9 cellular contexts compared by ENCODE assay signal in the genomic region with DNA sequence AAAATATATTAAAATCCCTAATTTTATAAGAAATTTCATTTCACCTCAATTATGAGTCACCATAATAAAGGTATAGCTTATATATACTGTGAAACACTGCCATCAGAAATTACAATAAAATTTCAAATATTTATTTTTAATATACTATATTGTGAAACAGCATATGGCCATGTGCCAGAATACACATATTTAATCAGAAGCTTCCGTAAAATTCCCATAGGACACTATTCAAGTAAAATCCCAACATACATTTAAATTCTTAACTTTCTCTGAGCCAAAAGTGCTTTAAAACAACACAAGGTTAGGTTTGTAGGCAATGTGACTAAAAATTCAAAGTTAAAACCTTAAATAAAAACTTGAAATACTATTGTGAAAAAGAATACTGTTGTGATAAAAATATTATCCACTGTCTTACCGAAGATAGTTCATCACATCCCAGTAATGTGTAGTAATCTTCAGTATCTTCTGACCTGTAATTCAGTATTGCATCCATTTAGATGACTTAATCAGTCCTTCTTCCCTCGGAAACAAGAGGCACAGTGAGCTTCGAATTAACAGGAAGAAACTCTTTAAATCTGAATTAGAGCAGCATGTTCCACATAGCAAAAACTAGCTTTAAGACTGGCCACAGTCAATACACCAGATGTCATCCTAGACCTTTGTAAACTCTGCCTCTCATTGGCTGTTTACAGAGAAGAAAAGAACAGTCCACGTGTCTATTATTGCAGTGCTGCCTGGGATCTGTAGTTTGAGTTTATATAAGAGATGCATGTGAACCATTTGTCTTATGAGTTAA. TPM values are rescaled to one million over a fixed set of nuclear protein-coding genes. Genes with fewer than 3 reads are reported as not detected.
DNase-seq lines count a peak whose midpoint lies in the region; ATAC-seq and TF ChIP-seq lines count a peak whose summit lies in the region.
"Had no signal": no experiment of that assay in that cellular context is flagged by ENCODE, and none has a peak within 500 bp of the region (broad histone marks: within the 10 kb centered on the region; RNA-seq: fewer than 3 reads in every experiment).

A gene (minus strand): TSS at position 670 of the 796 bp plus-strand sequence. CDS start 177 bp downstream, at position 493.

- H3K4me3 Mint-ChIP-seq in nephron = peak within 1 kb of the TSS; percentile 84 to 97 (median 91)

- H3K27ac Mint-ChIP-seq in nephron = peak within 1 kb of the TSS; percentile 76 to 93 (median 86)

- peaks cover 8% of the 10 kb centered on the region for H3K9me3 Mint-ChIP-seq in nephron

- H3K27me3 ChIP-seq in esophagus muscularis mucosa = no peaks in the 10 kb centered on the region
- H3K27me3 ChIP-seq: SJSA1 had no signal

- peaks cover 0 to 5% (median 0%) of the 10 kb centered on the region in 4 donors for H3K9me3 ChIP-seq in esophagus muscularis mucosa

- TF ChIP-seq EP300 in esophagus muscularis mucosa (IDR thresholded peaks at IDR 0.05) = no peak

- ATAC-seq in GM21723 (IDR thresholded peaks at IDR 0.05; ENCODE audit: unreplicated experiment) = peak; percentile 84
- ATAC-seq in SK-N-SH treated with all-trans-retinoic acid at 6 μM for 48 hours = peak; percentile 100
- ATAC-seq in GM19023 (IDR thresholded peaks at IDR 0.05; ENCODE audit: unreplicated experiment) = no peak

- TF ChIP-seq POLR2A in esophagus muscularis mucosa (IDR thresholded peaks at IDR 0.05; ENCODE audit: low read depth) = no peak

- intact Hi-C loops in esophagus muscularis mucosa (cut with DNase I) = no loop called here

- peaks cover 19% of the 10 kb centered on the region for H3K4me1 Mint-ChIP-seq in nephron

- H3K36me3 ChIP-seq in esophagus muscularis mucosa = no peaks in the 10 kb centered on the region
- H3K36me3 ChIP-seq: SJSA1 had no signal

- 22% methylated on average over 5 of the region's 5 CpGs for WGBS in esophagus muscularis mucosa

- H3K27ac ChIP-seq in esophagus muscularis mucosa (replicated peaks in 1 of 4) = peak within 1 kb of the TSS in 3 of 4 donors; percentile 1 to 55 (median 36)
- H3K27ac ChIP-seq: SJSA1 had no signal

- no peaks in the 10 kb centered on the region for H3K27me3 Mint-ChIP-seq in nephron (ENCODE audit: low read depth)

- peak; percentile 90 for DNase-seq in DMS 273 treated with DMSO at 0.1 percent for 48 hours (lab: John Stamatoyannopoulos, UW)
- peak; percentile 19 for DNase-seq in NCI-H1092 (lab: John Stamatoyannopoulos, UW)
- DNase-seq in esophagus muscularis mucosa (ENCODE audit: extremely low spot score) = peak; percentile 34
- DNase-seq in occipital lobe (lab: John Stamatoyannopoulos, UW) = no peak

- peak within 1 kb of the TSS; percentile 38 to 48 (median 43) for H3K4me3 ChIP-seq in esophagus muscularis mucosa
- H3K4me3 ChIP-seq: SJSA1 had no signal

- H3K4me1 ChIP-seq in esophagus muscularis mucosa = peaks cover 0 to 20% (median 8%) of the 10 kb centered on the region in 4 donors
- H3K4me1 ChIP-seq: SJSA1 had no signal

- H3K36me3 Mint-ChIP-seq in nephron (ENCODE audit: low read depth) = no peaks in the 10 kb centered on the region

- TF ChIP-seq CTCF in esophagus muscularis mucosa (IDR thresholded peaks at IDR 0.05) (no peak), nephron (IDR thresholded peaks at IDR 0.05; ENCODE audit: unreplicated experiment in 3 of 3) (no peak)

TF ChIP-seq in SK-N-SH treated with all-trans-retinoic acid at 6 μM for 48 hours, 23 proteins besides CTCF, POLR2A, EP300 and RAD21:
- no peak for TF ChIP-seq OSR1 (CRISPR knock-in tag; IDR thresholded peaks at IDR 0.05)
- no peak for TF ChIP-seq TCF4 (CRISPR knock-in tag; IDR thresholded peaks at IDR 0.05; ENCODE audit: borderline replicate concordance)
- no peak for TF ChIP-seq BACH2 (CRISPR knock-in tag; IDR thresholded peaks at IDR 0.05; ENCODE audit: borderline replicate concordance)
- TF ChIP-seq ISL1 (CRISPR knock-in tag; IDR thresholded peaks at IDR 0.05) = no peak
- TF ChIP-seq, protein P1, sequence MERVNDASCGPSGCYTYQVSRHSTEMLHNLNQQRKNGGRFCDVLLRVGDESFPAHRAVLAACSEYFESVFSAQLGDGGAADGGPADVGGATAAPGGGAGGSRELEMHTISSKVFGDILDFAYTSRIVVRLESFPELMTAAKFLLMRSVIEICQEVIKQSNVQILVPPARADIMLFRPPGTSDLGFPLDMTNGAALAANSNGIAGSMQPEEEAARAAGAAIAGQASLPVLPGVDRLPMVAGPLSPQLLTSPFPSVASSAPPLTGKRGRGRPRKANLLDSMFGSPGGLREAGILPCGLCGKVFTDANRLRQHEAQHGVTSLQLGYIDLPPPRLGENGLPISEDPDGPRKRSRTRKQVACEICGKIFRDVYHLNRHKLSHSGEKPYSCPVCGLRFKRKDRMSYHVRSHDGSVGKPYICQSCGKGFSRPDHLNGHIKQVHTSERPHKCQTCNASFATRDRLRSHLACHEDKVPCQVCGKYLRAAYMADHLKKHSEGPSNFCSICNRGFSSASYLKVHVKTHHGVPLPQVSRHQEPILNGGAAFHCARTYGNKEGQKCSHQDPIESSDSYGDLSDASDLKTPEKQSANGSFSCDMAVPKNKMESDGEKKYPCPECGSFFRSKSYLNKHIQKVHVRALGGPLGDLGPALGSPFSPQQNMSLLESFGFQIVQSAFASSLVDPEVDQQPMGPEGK (CRISPR knock-in tag; IDR thresholded peaks at IDR 0.05; ENCODE audit: borderline replicate concordance) = no peak
- TF ChIP-seq, protein P2, sequence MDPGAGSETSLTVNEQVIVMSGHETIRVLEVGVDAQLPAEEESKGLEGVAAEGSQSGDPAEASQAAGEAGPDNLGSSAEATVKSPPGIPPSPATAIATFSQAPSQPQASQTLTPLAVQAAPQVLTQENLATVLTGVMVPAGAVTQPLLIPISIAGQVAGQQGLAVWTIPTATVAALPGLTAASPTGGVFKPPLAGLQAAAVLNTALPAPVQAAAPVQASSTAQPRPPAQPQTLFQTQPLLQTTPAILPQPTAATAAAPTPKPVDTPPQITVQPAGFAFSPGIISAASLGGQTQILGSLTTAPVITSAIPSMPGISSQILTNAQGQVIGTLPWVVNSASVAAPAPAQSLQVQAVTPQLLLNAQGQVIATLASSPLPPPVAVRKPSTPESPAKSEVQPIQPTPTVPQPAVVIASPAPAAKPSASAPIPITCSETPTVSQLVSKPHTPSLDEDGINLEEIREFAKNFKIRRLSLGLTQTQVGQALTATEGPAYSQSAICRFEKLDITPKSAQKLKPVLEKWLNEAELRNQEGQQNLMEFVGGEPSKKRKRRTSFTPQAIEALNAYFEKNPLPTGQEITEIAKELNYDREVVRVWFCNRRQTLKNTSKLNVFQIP (CRISPR knock-in tag; IDR thresholded peaks at IDR 0.05; ENCODE audit: borderline replicate concordance, low read depth) = no peak

RNA-seq across cellular contexts. Expression of the gene that starts here (rescaled TPM):
- total RNA-seq in esophagus muscularis mucosa (1 to 10 TPM; 4.1 to 7.6 (median 6.5) TPM), occipital lobe (1.7 TPM)
